11 cellular contexts compared by ENCODE assay signal in the genomic region with DNA sequence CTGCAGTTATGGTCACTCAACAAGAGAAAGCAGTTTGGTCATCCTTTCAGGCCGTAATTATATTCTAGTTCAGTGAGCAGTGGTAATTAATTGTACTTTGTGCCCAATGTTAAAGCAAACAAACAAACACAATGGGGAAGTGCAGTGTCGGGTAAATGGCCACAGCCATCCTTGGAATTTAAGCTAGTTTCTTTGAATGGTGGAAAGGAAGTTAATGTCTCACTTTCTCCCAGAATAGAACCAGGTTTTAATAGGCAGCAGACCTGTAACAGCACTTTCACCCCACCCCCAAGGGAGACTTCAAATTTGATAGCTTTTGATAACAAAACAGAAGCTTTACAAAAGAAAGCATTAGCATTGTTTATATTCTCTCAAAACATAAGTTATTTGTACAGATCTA. TPM values are rescaled to one million over a fixed set of nuclear protein-coding genes. Genes with fewer than 3 reads are reported as not detected.
DNase-seq lines count a peak whose midpoint lies in the region; ATAC-seq, FAIRE-seq and TF ChIP-seq lines count a peak whose summit lies in the region.
"Had no signal": no experiment of that assay in that cellular context is flagged by ENCODE, and none has a peak within 500 bp of the region (broad histone marks: within the 10 kb centered on the region; RNA-seq: fewer than 3 reads in every experiment).

No MANE protein-coding gene starts in this region.

- intact Hi-C loops in Panc1 (cut with micrococcal nuclease; ENCODE audit: unreplicated experiment), result no loop called here
- intact Hi-C loops in activated T-helper 2 cell treated with anti-CD3 and anti-CD28 coated beads, Interferon-gamma antibody, Interleukin-2, Interleukin-4, amounts not matched to agents 10 μg/mL and 5 μg/mL and 100 μg/mL, durations not matched to agents 14 hours and 24 hours and 36 hours (cut with micrococcal nuclease), result no loop called here

- no peak overlapping the region for H3K4me3 Mint-ChIP-seq in activated T-helper 2 cell treated with anti-CD3 and anti-CD28 coated beads, Interferon-gamma antibody, Interleukin-2, Interleukin-4, amounts not matched to agents 10 μg/mL and 5 μg/mL and 100 μg/mL, durations not matched to agents 14 hours and 24 hours and 36 hours (ENCODE audit: low read depth)
- H3K4me3 Mint-ChIP-seq: activated CD8-positive, alpha-beta T cell treated with anti-CD3 and anti-CD28 coated beads, Interleukin-2, amount 10 ng/mL, durations not matched to agents 7 days and 5 days had no signal

- no peaks in the 10 kb centered on the region for H3K36me3 Mint-ChIP-seq in activated T-helper 2 cell treated with anti-CD3 and anti-CD28 coated beads, Interferon-gamma antibody, Interleukin-2, Interleukin-4, amounts not matched to agents 10 μg/mL and 5 μg/mL and 100 μg/mL, durations not matched to agents 14 hours and 24 hours and 36 hours (ENCODE audit: low read depth)

- H3K27me3 ChIP-seq in Panc1 (ENCODE audit: control insufficient read depth, insufficient read depth, low read length) (no peaks in the 10 kb centered on the region), keratinocyte (ENCODE audit: control insufficient read depth, extremely low read depth, insufficient read depth, low read length) (no peaks in the 10 kb centered on the region), smooth muscle cell (ENCODE audit: low read depth) (no peaks in the 10 kb centered on the region)
- H3K27me3 ChIP-seq: pancreas, upper lobe of right lung had no signal

- no peaks in the 10 kb centered on the region for H4K20me1 ChIP-seq in keratinocyte (ENCODE audit: control insufficient read depth, extremely low read depth, insufficient read depth, low read length)
- H4K20me1 ChIP-seq in smooth muscle cell (ENCODE audit: low read depth), result no peaks in the 10 kb centered on the region

- peaks cover 13% of the 10 kb centered on the region for H3K27me3 Mint-ChIP-seq in activated T-helper 2 cell treated with anti-CD3 and anti-CD28 coated beads, Interferon-gamma antibody, Interleukin-2, Interleukin-4, amounts not matched to agents 10 μg/mL and 5 μg/mL and 100 μg/mL, durations not matched to agents 14 hours and 24 hours and 36 hours (ENCODE audit: low read depth)

- dilution Hi-C loops in keratinocyte (cut with MboI; ENCODE audit: extremely low pct_ligation_motif_present, low sequenced_read_pairs), result no loop called here

- no TSS peak for BruUV-seq in Panc1 (replicated peaks; lab: Mats Ljungman, UMichigan)

- peaks cover 4% of the 10 kb centered on the region for H3K9me1 ChIP-seq in keratinocyte (ENCODE audit: control insufficient read depth, extremely low read depth, insufficient read depth, low read length)

- H3K27ac ChIP-seq in Panc1 (ENCODE audit: low read length) (peak overlapping the region; percentile 83), keratinocyte (ENCODE audit: control insufficient read depth, insufficient read depth, low read length) (peak overlapping the region; percentile 29), smooth muscle cell (ENCODE audit: low read depth) (peak overlapping the region; percentile 74)
- H3K27ac ChIP-seq: upper lobe of right lung had no signal

- H3K36me3 ChIP-seq in Panc1 (ENCODE audit: control insufficient read depth, insufficient read depth, low read length), result no peaks in the 10 kb centered on the region
- H3K36me3 ChIP-seq in keratinocyte (ENCODE audit: control insufficient read depth in 2 of 2, extremely low read depth in 1 of 2, insufficient read depth in 2 of 2, low read length in 2 of 2), result no peaks in the 10 kb centered on the region
- H3K36me3 ChIP-seq in smooth muscle cell (ENCODE audit: low read depth), result no peaks in the 10 kb centered on the region
- H3K36me3 ChIP-seq: pancreas, upper lobe of right lung had no signal

- no peak for FAIRE-seq in keratinocyte (lab: Jason Lieb, UNC)
- FAIRE-seq: pancreas had no signal

- H3K9me3 ChIP-seq in Panc1 (ENCODE audit: control insufficient read depth, insufficient read depth, low read depth, low read length), result no peaks in the 10 kb centered on the region
- H3K9me3 ChIP-seq in keratinocyte (ENCODE audit: control insufficient read depth, low read depth, low read length), result no peaks in the 10 kb centered on the region
- H3K9me3 ChIP-seq in smooth muscle cell (replicated peaks; ENCODE audit: low read depth), result no peaks in the 10 kb centered on the region
- H3K9me3 ChIP-seq: pancreas, upper lobe of right lung had no signal

- H3K4me1 Mint-ChIP-seq in activated T-helper 2 cell treated with anti-CD3 and anti-CD28 coated beads, Interferon-gamma antibody, Interleukin-2, Interleukin-4, amounts not matched to agents 10 μg/mL and 5 μg/mL and 100 μg/mL, durations not matched to agents 14 hours and 24 hours and 36 hours (ENCODE audit: low read depth), result no peaks in the 10 kb centered on the region

- in situ Hi-C loops in Panc1 (cut with HindIII; ENCODE audit: low pct_unique_long_range_greater_than_20kb, low sequenced_read_pairs), result no loop called here

- ATAC-seq in Panc1 (peak; percentile 76), HG03025 (IDR thresholded peaks at IDR 0.05; ENCODE audit: low FRiP score, unreplicated experiment) (no peak)
- ATAC-seq: activated CD8-positive, alpha-beta T cell treated with anti-CD3 and anti-CD28 coated beads, Interleukin-2, amount 10 ng/mL, durations not matched to agents 7 days and 5 days; upper lobe of right lung had no signal

- H2AFZ ChIP-seq in keratinocyte (ENCODE audit: control insufficient read depth, low read length) (peak overlapping the region; percentile 13), smooth muscle cell (ENCODE audit: low read depth) (peak overlapping the region; percentile 12)

- 18% methylated on average over 2 of the region's 2 CpGs for WGBS in smooth muscle cell (ENCODE audit: low lambda C conversion rate)

- peak; percentile 15 for DNase-seq in NCI-H345 (lab: John Stamatoyannopoulos, UW)
- no peak for DNase-seq in NCI-H345 treated with DMSO at 0.1 percent for 48 hours (lab: John Stamatoyannopoulos, UW; ENCODE audit: unreplicated experiment)
- DNase-seq in Panc1 (ENCODE audit: low read depth, low spot score), result no peak
- DNase-seq in keratinocyte (ENCODE audit: low read depth, low spot score), result no peak
- no peak for DNase-seq in smooth muscle cell (lab: John Stamatoyannopoulos, UW; ENCODE audit: unreplicated experiment)
- no peak for DNase-seq in activated T-helper 2 cell treated with anti-CD3 and anti-CD28 coated beads, Interferon-gamma antibody, Interleukin-2, Interleukin-4, amounts not matched to agents 10 μg/mL and 5 μg/mL and 100 μg/mL, durations not matched to agents 14 hours and 24 hours and 36 hours (ENCODE audit: low spot score)
- no peak for DNase-seq in GM03348 (ENCODE audit: low spot score)
- DNase-seq: activated CD8-positive, alpha-beta T cell treated with anti-CD3 and anti-CD28 coated beads, Interleukin-2, amount 10 ng/mL, durations not matched to agents 7 days and 5 days; pancreas; upper lobe of right lung had no signal

- H3F3A ChIP-seq in smooth muscle cell (ENCODE audit: low read depth), result peaks cover 9% of the 10 kb centered on the region

- POLR2A ChIA-PET in Panc1 (lab: Charles Lee), result no interaction called here

- no peak overlapping the region for H3K4me2 ChIP-seq in keratinocyte (ENCODE audit: control insufficient read depth, extremely low read depth, insufficient read depth, low read depth, low read length)
- H3K4me2 ChIP-seq in smooth muscle cell, result peak overlapping the region; percentile 49

- no peaks in the 10 kb centered on the region for H3K79me2 ChIP-seq in keratinocyte (ENCODE audit: control insufficient read depth, insufficient read depth, low read length)
- no peaks in the 10 kb centered on the region for H3K79me2 ChIP-seq in smooth muscle cell (ENCODE audit: low read depth)

- CTCF ChIA-PET in Panc1 (lab: Charles Lee), result interaction anchor here (1.1 kb wide), 1 partner anchor 15 kb away, joined by 3 read pairs; no protein-coding TSS in a partner anchor

- H3K4me3 ChIP-seq in Panc1 (ENCODE audit: low read depth in 2 of 2, low read length in 2 of 2), result peak overlapping the region in 1 of 2 experiments; percentile 19; a peak in 2 of 4 replicates
- no peak overlapping the region for H3K4me3 ChIP-seq in keratinocyte (ENCODE audit: control insufficient read depth in 2 of 3, extremely low read depth in 1 of 3, insufficient read depth in 2 of 3, low read depth in 1 of 3, low read length in 3 of 3)
- no peak overlapping the region for H3K4me3 ChIP-seq in smooth muscle cell
- H3K4me3 ChIP-seq: pancreas, upper lobe of right lung had no signal

- no peak overlapping the region for H3K27ac Mint-ChIP-seq in activated T-helper 2 cell treated with anti-CD3 and anti-CD28 coated beads, Interferon-gamma antibody, Interleukin-2, Interleukin-4, amounts not matched to agents 10 μg/mL and 5 μg/mL and 100 μg/mL, durations not matched to agents 14 hours and 24 hours and 36 hours
- H3K27ac Mint-ChIP-seq: activated CD8-positive, alpha-beta T cell treated with anti-CD3 and anti-CD28 coated beads, Interleukin-2, amount 10 ng/mL, durations not matched to agents 7 days and 5 days had no signal

- H3K9me3 Mint-ChIP-seq in activated T-helper 2 cell treated with anti-CD3 and anti-CD28 coated beads, Interferon-gamma antibody, Interleukin-2, Interleukin-4, amounts not matched to agents 10 μg/mL and 5 μg/mL and 100 μg/mL, durations not matched to agents 14 hours and 24 hours and 36 hours, result no peaks in the 10 kb centered on the region

- H3K4me1 ChIP-seq in Panc1 (ENCODE audit: control insufficient read depth, insufficient read depth, low read length) (peaks cover 25% of the 10 kb centered on the region), keratinocyte (ENCODE audit: control insufficient read depth, extremely low read depth, insufficient read depth, low read length) (peaks cover 23% of the 10 kb centered on the region), smooth muscle cell (ENCODE audit: low read depth) (peaks cover 22% of the 10 kb centered on the region)
- H3K4me1 ChIP-seq: upper lobe of right lung had no signal

- TF ChIP-seq CTCF in Panc1 (IDR thresholded peaks at IDR 0.05) (no peak), keratinocyte (optimal IDR thresholded peaks at IDR 0.05 in 1 of 3, IDR thresholded peaks at IDR 0.05 in 1 of 3, conservative IDR thresholded peaks at IDR 0.05 in 1 of 3; ENCODE audit: extremely low read depth in 1 of 3, insufficient read depth in 2 of 3, low read length in 3 of 3) (no peak), smooth muscle cell (IDR thresholded peaks at IDR 0.05; ENCODE audit: borderline replicate concordance, insufficient read depth, poor library complexity, severe bottlenecking) (no peak)

- H3K9ac ChIP-seq in keratinocyte (ENCODE audit: control insufficient read depth, extremely low read depth, insufficient read depth, low read length) (no peak overlapping the region), smooth muscle cell (ENCODE audit: low read depth) (peak overlapping the region; percentile 29)

RNA-seq across cellular contexts. Expression of a gene that starts 19.9 kb away (rescaled TPM):
- total RNA-seq in Panc1 (2021; ENCODE audit: unreplicated experiment) (218 TPM), smooth muscle cell (360 and 467 TPM in 2 replicates)
- polyA plus RNA-seq in Panc1 (2012; ENCODE audit: insufficient read length), result 140 TPM
- polyA plus RNA-seq in keratinocyte (63.7 to 114 TPM (median 76.6 TPM) in 3 replicates), smooth muscle cell (70.8 and 78.3 TPM in 2 replicates)
- 42.8 TPM for polyA plus RNA-seq in keratinocyte (2011; ENCODE audit: low read depth)
- polyA plus RNA-seq in keratinocyte (2011; cell fraction: cytosol; rRNA removed), result 12.1 and 23.3 TPM in 2 replicates
- 107 and 140 TPM in 2 replicates for polyA plus RNA-seq in keratinocyte (2011; cell fraction: nucleus; rRNA removed)
- polyA plus RNA-seq in keratinocyte (2012; ENCODE audit: low replicate concordance), result 27.5 and 58.3 TPM in 2 replicates
- polyA minus RNA-seq in keratinocyte, result 70.7 to 212 TPM (median 171 TPM) in 3 replicates
- polyA minus RNA-seq in keratinocyte (2011; cell fraction: cytosol; rRNA and poly(A)+ RNA removed), result 82.9 TPM
- polyA minus RNA-seq in keratinocyte (2011; cell fraction: nucleus; rRNA and poly(A)+ RNA removed), result 321 and 568 TPM in 2 replicates
- total RNA-seq in activated T-helper 2 cell treated with anti-CD3 and anti-CD28 coated beads, Interferon-gamma antibody, Interleukin-2, Interleukin-4, amounts not matched to agents 10 μg/mL and 5 μg/mL and 100 μg/mL, durations not matched to agents 14 hours and 24 hours and 36 hours, result 9.8 and 10.6 TPM in 2 replicates

Comparison
In these comparisons a context has a peak if more than half of its experiments do, and no peak if none do; other contexts are left out.
1. H3K27ac ChIP-seq: peak in every context shown above with its lines; median percentile 83 in Panc1; 74 in smooth muscle cell; 29 in keratinocyte.
2. RNA of a gene that starts 19.9 kb away (total RNA-seq): 360 to 467 TPM in smooth muscle cell and 218 TPM in Panc1 (single experiment); 9.8 to 10.6 TPM in activated T-helper 2 cell treated with anti-CD3 and anti-CD28 coated beads, Interferon-gamma antibody, Interleukin-2, Interleukin-4, amounts not matched to agents 10 μg/mL and 5 μg/mL and 100 μg/mL, durations not matched to agents 14 hours and 24 hours and 36 hours; every median in the first group is over 10 times any median in the second.